Comparison of ENCODE assay signal across 8 cellular contexts in the genomic region with DNA sequence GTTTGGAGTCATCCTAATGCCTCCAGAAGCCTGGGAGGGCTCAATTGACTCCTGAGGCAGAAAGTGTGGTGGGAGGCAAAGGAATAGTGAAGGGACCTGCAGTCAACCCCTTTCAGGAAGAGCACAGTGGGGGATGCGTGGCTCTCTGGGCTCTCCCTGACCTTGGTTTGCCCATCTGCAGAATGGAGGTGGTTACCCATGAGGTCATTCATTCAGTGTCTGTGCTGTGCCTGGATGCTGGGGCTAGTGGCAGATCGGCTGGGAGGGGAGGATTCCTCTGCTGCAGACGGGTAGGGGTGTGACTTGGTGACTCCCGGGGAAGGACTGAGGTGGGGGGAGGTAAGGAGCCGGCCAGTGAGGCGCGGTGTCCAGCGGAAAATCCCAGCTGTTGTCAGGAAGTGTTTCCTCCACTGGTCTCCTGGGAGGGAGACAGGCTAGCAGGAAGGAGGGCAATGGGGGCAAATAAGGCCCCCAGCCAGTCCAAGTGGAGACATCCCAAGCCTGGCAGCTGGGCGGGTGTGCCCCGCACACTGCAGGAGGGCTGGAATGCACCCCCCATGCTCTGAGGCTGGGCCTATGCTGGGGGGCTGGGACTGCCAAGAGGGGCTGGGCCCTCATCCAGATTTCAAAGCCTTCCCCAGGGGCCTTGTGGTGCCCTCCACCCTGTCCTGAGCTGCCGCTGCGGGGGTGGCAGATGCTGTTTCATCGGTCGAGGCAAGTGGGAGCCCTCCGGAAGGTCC. TPM values are rescaled to one million over a fixed set of nuclear protein-coding genes. Genes with fewer than 3 reads are reported as not detected.
A peak's percentile ranks its signal among the peaks of the same experiment; 100 is the strongest.
DNase-seq lines count a peak whose midpoint lies in the region; ATAC-seq and TF ChIP-seq lines count a peak whose summit lies in the region.

No MANE protein-coding gene starts in this region.

- peaks cover 70% of the 10 kb centered on the region for H3K4me1 Mint-ChIP-seq in CD14-positive monocyte

- 18 to 30% methylated on average over 12 to 15 of the region's 15 CpGs for WGBS in mesodermal cell (ENCODE audit: insufficient coverage in 2 of 2), 2 experiments
- WGBS in aorta, 2 donors, result 5 to 6% methylated on average over 15 of the region's 15 CpGs

- H3K27ac ChIP-seq in KOPT-K1 (ENCODE audit: low read depth, low read length, poor library complexity, severe bottlenecking), result peak overlapping the region; percentile 52
- H3K27ac ChIP-seq in colonic mucosa, result peak overlapping the region; percentile 81
- peak overlapping the region; percentile 91 for H3K27ac ChIP-seq in mesodermal cell (ENCODE audit: low read depth, low read length, severe bottlenecking)
- H3K27ac ChIP-seq in aorta (ENCODE audit: low read depth in 1 of 2, low read length in 2 of 2), result peak overlapping the region; percentile 89 to 90

- H3K36me3 Mint-ChIP-seq in CD14-positive monocyte, result peaks cover 29 to 37% of the 10 kb centered on the region in 2 donors

- H3K9ac ChIP-seq in colonic mucosa (ENCODE audit: low read depth in 2 of 2, low read length in 2 of 2), result peak overlapping the region; percentile 27 to 73

- peaks cover 21% of the 10 kb centered on the region for H3K4me1 ChIP-seq in colonic mucosa
- H3K4me1 ChIP-seq in mesodermal cell (ENCODE audit: control insufficient read depth, insufficient read depth, low read length, poor library complexity, severe bottlenecking), result peaks cover 73% of the 10 kb centered on the region
- H3K4me1 ChIP-seq in aorta (ENCODE audit: control insufficient read depth in 1 of 2, insufficient read depth in 2 of 2, low read length in 2 of 2), result peaks cover 0 to 1% of the 10 kb centered on the region in 2 donors

- H3K4me3 ChIP-seq in colonic mucosa, result peak overlapping the region; percentile 4
- peak overlapping the region; percentile 26 for H3K4me3 ChIP-seq in mesodermal cell (ENCODE audit: extremely low read depth, insufficient read depth, low read length, poor library complexity, severe bottlenecking)
- no peak overlapping the region for H3K4me3 ChIP-seq in aorta (ENCODE audit: low read length in 2 of 2)

- no peaks in the 10 kb centered on the region for H3K9me3 Mint-ChIP-seq in CD14-positive monocyte

- DNase-seq in CD14-positive monocyte (ENCODE audit: low spot score) (no peak), colonic mucosa (peak; percentile 59), aorta (peak in 1 of 2 donors; percentile 81)
- DNase-seq in stimulated activated CD4-positive, alpha-beta T cell treated with anti-CD3 and anti-CD28 coated beads, Interleukin-4, amount 100 ng/mL, for 1 hour, result no peak
- DNase-seq in activated CD4-positive, CD25-positive, alpha-beta regulatory T cell (lab: John Stamatoyannopoulos, UW), result no peak

- H3K27ac Mint-ChIP-seq in CD14-positive monocyte, result peak overlapping the region in 6 of 7 donors; percentile 45 to 85 (median 72)

- peak overlapping the region; percentile 62 to 63 for H3K4me3 Mint-ChIP-seq in CD14-positive monocyte

- no peaks in the 10 kb centered on the region for H3K36me3 ChIP-seq in KOPT-K1 (ENCODE audit: insufficient read depth, low read length)
- no peaks in the 10 kb centered on the region for H3K36me3 ChIP-seq in colonic mucosa
- peaks cover 27% of the 10 kb centered on the region for H3K36me3 ChIP-seq in mesodermal cell (ENCODE audit: control insufficient read depth, insufficient read depth, low read length)
- no peaks in the 10 kb centered on the region for H3K36me3 ChIP-seq in aorta (ENCODE audit: control insufficient read depth in 1 of 2, insufficient read depth in 2 of 2, low read length in 1 of 2)

- H3K27me3 ChIP-seq in colonic mucosa (no peaks in the 10 kb centered on the region), aorta (ENCODE audit: control insufficient read depth in 1 of 2, insufficient read depth in 2 of 2, low read length in 1 of 2) (no peaks in the 10 kb centered on the region)

- intact Hi-C loops in CD14-positive monocyte (cut with micrococcal nuclease) (no loop called here), colonic mucosa (cut with DNase I) (no loop called here), aorta (cut with DNase I) (loop anchor here in 1 of 2 donors (5.0 kb wide), 1 partner anchor 38 kb away; no protein-coding TSS in a partner anchor)

- ATAC-seq in aorta (ENCODE audit: low FRiP score) (no peak), GM21619 (IDR thresholded peaks at IDR 0.05; ENCODE audit: unreplicated experiment) (no peak)

- no peak for TF ChIP-seq CTCF in CD14-positive monocyte (IDR thresholded peaks at IDR 0.05)
- no peak for TF ChIP-seq CTCF in colonic mucosa (IDR thresholded peaks at IDR 0.05)

- H3K27me3 Mint-ChIP-seq in CD14-positive monocyte (ENCODE audit: low read depth in 3 of 3), result peaks cover 8 to 29% (median 10%) of the 10 kb centered on the region in 3 donors

- H3K9me3 ChIP-seq in KOPT-K1 (ENCODE audit: insufficient read depth, low read length, poor library complexity, severe bottlenecking) (no peaks in the 10 kb centered on the region), colonic mucosa (no peaks in the 10 kb centered on the region), mesodermal cell (ENCODE audit: control insufficient read depth, low read length) (no peaks in the 10 kb centered on the region), aorta (ENCODE audit: control insufficient read depth, low read length) (no peaks in the 10 kb centered on the region)

RNA-seq across cellular contexts. Expression of a gene that starts 10.9 kb away (rescaled TPM):
- polyA plus RNA-seq in CD14-positive monocyte (10 to 100 TPM; 33.7 to 37.2 TPM), aorta (10 to 100 TPM; 21.2 to 31.5 TPM)
- total RNA-seq in colonic mucosa (10 to 100 TPM; 32.3 to 40.4 TPM), aorta (10 to 100 TPM; 40.0 to 75.8 TPM)
- 118 TPM for polyA plus RNA-seq in mesodermal cell (2013, experiment 1 of 2)
- polyA plus RNA-seq in mesodermal cell (2013, experiment 2 of 2), result 93.8 TPM

Comparison
In these comparisons a context has a peak if more than half of its experiments do, and no peak if none do; other contexts are left out.
1. H3K4me3 ChIP-seq: peak in colonic mucosa (single experiment) and mesodermal cell (single experiment); none in aorta (0 of 2).
2. Peak in every context shown above with its lines, with median percentiles within 50 percentile points of each other: H3K27ac ChIP-seq.